In the genomic region with DNA sequence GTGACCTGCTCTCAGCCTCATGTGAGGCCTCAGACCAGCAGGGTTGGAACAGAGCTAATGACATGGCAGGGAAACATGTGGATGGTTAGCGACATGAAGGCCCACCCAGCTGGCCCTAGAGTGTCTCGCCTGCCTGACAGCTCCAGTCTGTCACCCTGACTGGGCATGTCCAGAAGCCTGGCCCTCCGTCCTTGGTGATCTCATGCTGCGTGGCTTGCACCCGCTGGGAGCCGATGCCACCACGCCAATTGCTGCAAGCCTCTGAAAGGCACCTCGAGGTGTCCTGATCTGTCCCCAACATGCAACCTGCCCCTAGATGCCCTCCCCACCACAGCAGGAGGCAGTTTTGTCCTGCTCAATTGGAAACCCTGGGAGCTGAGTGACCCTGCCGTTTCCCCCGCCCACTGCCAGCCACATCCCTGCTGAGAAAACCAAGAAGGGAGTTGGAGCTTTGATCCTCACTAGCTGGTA, we compare ENCODE assay signal across 26 cellular contexts. TPM values are rescaled to one million over a fixed set of nuclear protein-coding genes. Genes with fewer than 3 reads are reported as not detected.
DNase-seq lines count a peak whose midpoint lies in the region; ATAC-seq and TF ChIP-seq lines count a peak whose summit lies in the region.
"Had no signal": no experiment of that assay in that cellular context is flagged by ENCODE, and none has a peak within 500 bp of the region (broad histone marks: within the 10 kb centered on the region; RNA-seq: fewer than 3 reads in every experiment).

No MANE protein-coding gene starts in this region.

- H3K9me3 ChIP-seq in neural progenitor cell (ENCODE audit: low read depth): no peaks in the 10 kb centered on the region
- H3K9me3 ChIP-seq: adrenal gland, gastroesophageal sphincter, prostate gland, SJCRH30, upper lobe of left lung had no signal

- intact Hi-C loops in Calu3 (cut with micrococcal nuclease; ENCODE audit: unreplicated experiment): no loop called here

- no TSS peak for BruUV-seq in Calu3 (replicated peaks; lab: Mats Ljungman, UMichigan)

- no peaks in the 10 kb centered on the region for H3K27me3 ChIP-seq in neural progenitor cell
- H3K27me3 ChIP-seq: adrenal gland, brain microvascular endothelial cell, SJCRH30, upper lobe of left lung had no signal

- TF ChIP-seq CTCF in neural progenitor cell (IDR thresholded peaks at IDR 0.05) (no peak), Calu3 (IDR thresholded peaks at IDR 0.05; ENCODE audit: unreplicated experiment) (no peak)

- H3K4me2 ChIP-seq in neural progenitor cell: no peak overlapping the region

- no peak overlapping the region for H3K4me3 Mint-ChIP-seq in stimulated activated naive CD8-positive, alpha-beta T cell treated with anti-CD3 and anti-CD28 coated beads, Interleukin-15, amount 100 ng/mL, for 72 hours
- H3K4me3 Mint-ChIP-seq in neural progenitor cell (no peak overlapping the region), Calu3 (ENCODE audit: low read depth, unreplicated experiment) (no peak overlapping the region)
- no peak overlapping the region for H3K4me3 Mint-ChIP-seq in activated T-helper 17 cell treated with anti-CD3 and anti-CD28 coated beads, Interleukin-2, amount 50 U/mL, for 72 hours
- H3K4me3 Mint-ChIP-seq: CD4-positive, CD25-positive, alpha-beta regulatory T cell had no signal

- no peaks in the 10 kb centered on the region for H3K4me1 Mint-ChIP-seq in stimulated activated naive CD8-positive, alpha-beta T cell treated with anti-CD3 and anti-CD28 coated beads, Interleukin-15, amount 100 ng/mL, for 72 hours
- H3K4me1 Mint-ChIP-seq in neural progenitor cell (peaks cover 6% of the 10 kb centered on the region), Calu3 (ENCODE audit: low read depth, unreplicated experiment) (no peaks in the 10 kb centered on the region)
- no peaks in the 10 kb centered on the region for H3K4me1 Mint-ChIP-seq in activated T-helper 17 cell treated with anti-CD3 and anti-CD28 coated beads, Interleukin-2, amount 50 U/mL, for 72 hours
- H3K4me1 Mint-ChIP-seq: CD4-positive, CD25-positive, alpha-beta regulatory T cell had no signal

- no peak overlapping the region for H3K9ac ChIP-seq in neural progenitor cell

- no peaks in the 10 kb centered on the region for H3K36me3 Mint-ChIP-seq in neural progenitor cell
- no peaks in the 10 kb centered on the region for H3K36me3 Mint-ChIP-seq in Calu3 (ENCODE audit: insufficient read depth, unreplicated experiment)
- no peaks in the 10 kb centered on the region for H3K36me3 Mint-ChIP-seq in activated T-helper 17 cell treated with anti-CD3 and anti-CD28 coated beads, Interleukin-2, amount 50 U/mL, for 72 hours (ENCODE audit: low read depth)
- H3K36me3 Mint-ChIP-seq: CD4-positive, CD25-positive, alpha-beta regulatory T cell had no signal

- H3K36me3 ChIP-seq in neural progenitor cell: no peaks in the 10 kb centered on the region
- H3K36me3 ChIP-seq: adrenal gland, brain microvascular endothelial cell, gastroesophageal sphincter, prostate gland, SJCRH30, upper lobe of left lung, WERI-Rb-1 had no signal

- CTCF ChIA-PET in Calu3 (lab: Charles Lee): no interaction called here

- H4K20me1 ChIP-seq in neural progenitor cell (ENCODE audit: low read depth): no peaks in the 10 kb centered on the region

- no peak for ATAC-seq in stimulated activated naive CD8-positive, alpha-beta T cell treated with anti-CD3 and anti-CD28 coated beads, Interleukin-15, amount 100 ng/mL, for 72 hours
- no peak for ATAC-seq in stimulated activated naive CD8-positive, alpha-beta T cell treated with anti-CD3 and anti-CD28 coated beads, Interleukin-15, Interleukin-2, amounts not matched to agents 100 U/mL and 50 U/mL, for 24 hours
- ATAC-seq in activated T-helper 17 cell treated with anti-CD3 and anti-CD28 coated beads, Interleukin-2, amount 50 U/mL, for 72 hours (replicated peaks): no peak
- ATAC-seq: gastroesophageal sphincter had no signal

- peaks cover 7% of the 10 kb centered on the region for H3K4me1 ChIP-seq in neural progenitor cell
- H3K4me1 ChIP-seq: adrenal gland, gastroesophageal sphincter, SJCRH30, upper lobe of left lung had no signal

- H3K27me3 Mint-ChIP-seq in stimulated activated naive CD8-positive, alpha-beta T cell treated with anti-CD3 and anti-CD28 coated beads, Interleukin-15, amount 100 ng/mL, for 72 hours: peaks cover 44% of the 10 kb centered on the region
- H3K27me3 Mint-ChIP-seq in neural progenitor cell (ENCODE audit: insufficient read depth, low read depth) (peaks cover 6% of the 10 kb centered on the region), Calu3 (ENCODE audit: unreplicated experiment) (peaks cover 69% of the 10 kb centered on the region)
- H3K27me3 Mint-ChIP-seq in activated T-helper 17 cell treated with anti-CD3 and anti-CD28 coated beads, Interleukin-2, amount 50 U/mL, for 72 hours: peaks cover 7% of the 10 kb centered on the region

- H3F3A ChIP-seq in neural progenitor cell (ENCODE audit: low read depth): no peaks in the 10 kb centered on the region

- DNase-seq in NCI-H146 (lab: John Stamatoyannopoulos, UW) (peak; percentile 31), NCI-H146 treated with DMSO at 0.1 percent for 48 hours (lab: John Stamatoyannopoulos, UW; ENCODE audit: unreplicated experiment) (no peak), neural progenitor cell (ENCODE audit: low spot score) (no peak), Calu3 (no peak), AG08396 (ENCODE audit: low spot score) (no peak)
- DNase-seq in stimulated activated naive CD8-positive, alpha-beta T cell treated with anti-CD3 and anti-CD28 coated beads, Interleukin-15, amount 100 ng/mL, for 72 hours: no peak
- DNase-seq in stimulated activated naive CD8-positive, alpha-beta T cell treated with anti-CD3 and anti-CD28 coated beads, Interleukin-15, Interleukin-2, amounts not matched to agents 100 U/mL and 50 U/mL, for 24 hours: no peak
- DNase-seq: activated CD4-positive, alpha-beta T cell treated with anti-CD3 and anti-CD28 coated beads for 4 hours; activated CD8-positive, alpha-beta memory T cell treated with anti-CD3 and anti-CD28 coated beads for 24 hours; CD4-positive, CD25-positive, alpha-beta regulatory T cell; hippocampal formation; NCI-H1417 treated with DMSO at 0.1 percent for 48 hours; NCI-H2107; NCI-H446; NCI-H748 treated with DMSO at 0.1 percent for 48 hours; SJCRH30; stimulated activated CD4-positive, alpha-beta T cell treated with anti-CD3 and anti-CD28 coated beads, Interleukin-4, amount 100 ng/mL, for 1 hour; WERI-Rb-1 had no signal

- no peak overlapping the region for H3K4me3 ChIP-seq in neural progenitor cell
- H3K4me3 ChIP-seq: adrenal gland, gastroesophageal sphincter, prostate gland, SJCRH30, upper lobe of left lung had no signal

- no peaks in the 10 kb centered on the region for H3K79me2 ChIP-seq in neural progenitor cell (ENCODE audit: low read depth)

- H3K27ac ChIP-seq in neural progenitor cell: no peak overlapping the region
- H3K27ac ChIP-seq: 22Rv1, adrenal gland, brain microvascular endothelial cell, gastroesophageal sphincter, prostate gland, SJCRH30, upper lobe of left lung, WERI-Rb-1 had no signal

- peak overlapping the region; percentile 23 to 28 for H3K27ac Mint-ChIP-seq in stimulated activated naive CD8-positive, alpha-beta T cell treated with anti-CD3 and anti-CD28 coated beads, Interleukin-15, amount 100 ng/mL, for 72 hours
- peak overlapping the region; percentile 70 for H3K27ac Mint-ChIP-seq in neural progenitor cell
- H3K27ac Mint-ChIP-seq in Calu3 (ENCODE audit: unreplicated experiment): no peak overlapping the region
- H3K27ac Mint-ChIP-seq in activated T-helper 17 cell treated with anti-CD3 and anti-CD28 coated beads, Interleukin-2, amount 50 U/mL, for 72 hours: no peak overlapping the region
- H3K27ac Mint-ChIP-seq: CD4-positive, CD25-positive, alpha-beta regulatory T cell had no signal

- H3K9me3 Mint-ChIP-seq in stimulated activated naive CD8-positive, alpha-beta T cell treated with anti-CD3 and anti-CD28 coated beads, Interleukin-15, amount 100 ng/mL, for 72 hours: no peaks in the 10 kb centered on the region
- no peaks in the 10 kb centered on the region for H3K9me3 Mint-ChIP-seq in neural progenitor cell
- H3K9me3 Mint-ChIP-seq in Calu3 (ENCODE audit: low read depth, unreplicated experiment): no peaks in the 10 kb centered on the region
- no peaks in the 10 kb centered on the region for H3K9me3 Mint-ChIP-seq in activated T-helper 17 cell treated with anti-CD3 and anti-CD28 coated beads, Interleukin-2, amount 50 U/mL, for 72 hours
- H3K9me3 Mint-ChIP-seq: CD4-positive, CD25-positive, alpha-beta regulatory T cell had no signal

- H2AFZ ChIP-seq in neural progenitor cell (replicated peaks): no peak overlapping the region

RNA-seq across cellular contexts. Expression of a gene that starts 27.8 kb away (rescaled TPM):
- 1.4 and 2.7 TPM in 2 replicates for total RNA-seq in neural progenitor cell (ENCODE audit: low replicate concordance)
- 0.07 TPM in 1 of 2 replicates, not detected in the other for total RNA-seq in Calu3 (2022)
- under 1 TPM in 1 of 2 donors, not detected in 1; 0.24 TPM for total RNA-seq in activated T-helper 17 cell treated with anti-CD3 and anti-CD28 coated beads, Interleukin-2, amount 50 U/mL, for 72 hours
- total RNA-seq: LHCN-M2 had no signal

Comparison
In these comparisons a context has a peak if more than half of its experiments do, and no peak if none do; other contexts are left out.
1. H3K27ac Mint-ChIP-seq: peak in stimulated activated naive CD8-positive, alpha-beta T cell treated with anti-CD3 and anti-CD28 coated beads, Interleukin-15, amount 100 ng/mL, for 72 hours (2 of 2) and neural progenitor cell (single experiment); none in Calu3 (single experiment) and activated T-helper 17 cell treated with anti-CD3 and anti-CD28 coated beads, Interleukin-2, amount 50 U/mL, for 72 hours (single experiment).